8 cellular contexts compared by ENCODE assay signal in the genomic region with DNA sequence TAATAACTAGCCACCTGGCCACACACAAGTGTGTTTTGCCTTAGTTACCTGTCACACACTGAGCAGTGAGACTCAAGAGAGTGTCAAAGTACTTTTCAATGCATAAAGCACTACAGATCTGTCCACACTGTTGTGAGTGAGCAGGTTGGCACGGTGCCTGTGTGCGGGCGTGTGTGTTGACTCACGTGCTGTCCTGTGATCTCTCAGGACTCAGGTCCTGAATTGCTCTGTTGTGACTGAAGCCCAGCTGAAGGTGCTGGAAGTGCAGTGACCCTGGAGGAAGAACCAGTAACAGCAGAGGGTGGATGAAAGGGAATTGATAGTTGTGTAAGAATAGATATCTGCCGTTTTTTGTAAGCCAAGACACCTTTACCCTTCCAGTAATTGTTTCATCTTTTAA. TPM values are rescaled to one million over a fixed set of nuclear protein-coding genes. Genes with fewer than 3 reads are reported as not detected.
A peak's percentile ranks its signal among the peaks of the same experiment; 100 is the strongest.
DNase-seq lines count a peak whose midpoint lies in the region; ATAC-seq and TF ChIP-seq lines count a peak whose summit lies in the region.

No MANE protein-coding gene starts in this region.

- CTCF ChIA-PET in SK-N-SH (lab: Yijun Ruan, JAX): interaction anchor here (1.0 to 1.6 kb wide), 2 partner anchors 48 to 154 kb away, joined by 3 to 4 read pairs; a partner anchor contains a TSS

- no peak overlapping the region for H3K9ac ChIP-seq in SK-N-SH
- no peak overlapping the region for H3K9ac ChIP-seq in Karpas-422 (ENCODE audit: low read length)

- TF ChIP-seq POLR2A in stomach (IDR thresholded peaks at IDR 0.05): no peak

- TF ChIP-seq CTCF in SK-N-SH (IDR thresholded peaks at IDR 0.05) (no peak), left ventricle myocardium inferior (IDR thresholded peaks at IDR 0.05; ENCODE audit: borderline replicate concordance) (peak; percentile 38), stomach (IDR thresholded peaks at IDR 0.05) (peak in 1 of 7 experiments; percentile 11)

- H3K9me3 ChIP-seq in SK-N-SH (no peaks in the 10 kb centered on the region), left ventricle myocardium inferior (replicated peaks) (peaks cover 14% of the 10 kb centered on the region), stomach (peaks cover 0 to 12% (median 6%) of the 10 kb centered on the region in 4 donors), Karpas-422 (ENCODE audit: low read length) (no peaks in the 10 kb centered on the region)

- H3K27me3 ChIP-seq in SK-N-SH (ENCODE audit: insufficient read depth) (no peaks in the 10 kb centered on the region), left ventricle myocardium inferior (ENCODE audit: low read depth) (peaks cover under 1% of the 10 kb centered on the region), stomach (no peaks in the 10 kb centered on the region), Karpas-422 (ENCODE audit: low read length) (no peaks in the 10 kb centered on the region)

- ATAC-seq in GM18909 (IDR thresholded peaks at IDR 0.05; ENCODE audit: poor library complexity, unreplicated experiment): no peak

- peak; percentile 61 for DNase-seq in activated CD8-positive, alpha-beta memory T cell treated with anti-CD3 and anti-CD28 coated beads for 24 hours
- no peak for DNase-seq in activated CD8-positive, alpha-beta memory T cell treated with anti-CD3 and anti-CD28 coated beads, Interleukin-2, amount 50 U/mL, for 48 hours
- DNase-seq in SK-N-SH (peak; percentile 27), left ventricle myocardium inferior (peak; percentile 84), stomach (peak; percentile 92), T-helper 9 cell (no peak), Karpas-422 (no peak)

- H3K4me1 ChIP-seq in SK-N-SH (ENCODE audit: control insufficient read depth in 1 of 2, insufficient read depth in 2 of 2, low read depth in 1 of 2, low read length in 1 of 2) (peaks cover 0 to 5% of the 10 kb centered on the region in 2 experiments; a peak in 1 of 4 replicates), left ventricle myocardium inferior (peaks cover 17% of the 10 kb centered on the region), stomach (peaks cover 0 to 14% (median 11%) of the 10 kb centered on the region in 4 donors), Karpas-422 (ENCODE audit: low read length) (no peaks in the 10 kb centered on the region)

- intact Hi-C loops in left ventricle myocardium inferior (cut with micrococcal nuclease) (no loop called here), stomach (cut with DNase I; ENCODE audit: low total_unique reads) (no loop called here)

- H3K4me2 ChIP-seq in SK-N-SH (peak overlapping the region; percentile 36; the same call in 1 of the 2 replicates), Karpas-422 (ENCODE audit: low read depth, low read length, poor library complexity, severe bottlenecking) (no peak overlapping the region)

- TF ChIP-seq EP300 in SK-N-SH (IDR thresholded peaks at IDR 0.05; ENCODE audit: borderline replicate concordance in 1 of 2, low read depth in 1 of 2, low read length in 1 of 2) (no peak), stomach (IDR thresholded peaks at IDR 0.05) (no peak)

- TF ChIP-seq RAD21 in SK-N-SH (IDR thresholded peaks at IDR 0.05; ENCODE audit: low read length): no peak

- H2AFZ ChIP-seq in SK-N-SH (ENCODE audit: low read depth): no peak overlapping the region
- no peak overlapping the region for H2AFZ ChIP-seq in Karpas-422 (ENCODE audit: low read length)

- 9% methylated on average over 5 of the region's 5 CpGs for WGBS in SK-N-SH (ENCODE audit: low lambda C conversion rate)
- 20 to 32% (median 28%) methylated on average over 5 of the region's 5 CpGs for WGBS in stomach, 5 donors

- POLR2A ChIA-PET in SK-N-SH (lab: Yijun Ruan, JAX): no interaction called here

- H3K79me2 ChIP-seq in SK-N-SH (ENCODE audit: insufficient read depth) (no peaks in the 10 kb centered on the region), Karpas-422 (ENCODE audit: low read length) (no peaks in the 10 kb centered on the region)

- H3K4me3 ChIP-seq in SK-N-SH (ENCODE audit: low read depth in 2 of 2, low read length in 1 of 2) (no peak overlapping the region), left ventricle myocardium inferior (no peak overlapping the region), stomach (no peak overlapping the region), Karpas-422 (ENCODE audit: low read length) (no peak overlapping the region)

- H3K9me2 ChIP-seq in SK-N-SH (no peaks in the 10 kb centered on the region), Karpas-422 (replicated peaks; ENCODE audit: insufficient read depth, low read length) (no peaks in the 10 kb centered on the region)

- no peaks in the 10 kb centered on the region for H3F3A ChIP-seq in SK-N-SH (replicated peaks; ENCODE audit: insufficient read depth)

- no peaks in the 10 kb centered on the region for H4K20me1 ChIP-seq in SK-N-SH (ENCODE audit: insufficient read depth)
- H4K20me1 ChIP-seq in Karpas-422 (ENCODE audit: insufficient read depth, low read depth, low read length): no peaks in the 10 kb centered on the region

- H3K27ac ChIP-seq in SK-N-SH (ENCODE audit: low read depth in 2 of 2, low read length in 1 of 2): no peak overlapping the region
- H3K27ac ChIP-seq in left ventricle myocardium inferior (replicated peaks): peak overlapping the region; percentile 60
- peak overlapping the region in 1 of 5 donors; percentile 46 for H3K27ac ChIP-seq in stomach
- no peak overlapping the region for H3K27ac ChIP-seq in Karpas-422 (ENCODE audit: low read length)

- H3K36me3 ChIP-seq in SK-N-SH (replicated peaks in 1 of 2; ENCODE audit: control insufficient read depth in 1 of 2, insufficient read depth in 2 of 2, low read length in 1 of 2) (no peaks in the 10 kb centered on the region), left ventricle myocardium inferior (no peaks in the 10 kb centered on the region), stomach (no peaks in the 10 kb centered on the region), Karpas-422 (ENCODE audit: insufficient read depth, low read length) (no peaks in the 10 kb centered on the region)

TF ChIP-seq in SK-N-SH, 30 proteins besides CTCF, POLR2A, EP300 and RAD21:
- TF ChIP-seq MXI1 (IDR thresholded peaks at IDR 0.05; ENCODE audit: low read depth, low read length): peak; percentile 37; the same call in 1 of the 2 replicates
- TF ChIP-seq RFX5 (IDR thresholded peaks at IDR 0.05; ENCODE audit: low read length): no peak
- no peak for TF ChIP-seq TAF1 (IDR thresholded peaks at IDR 0.05; ENCODE audit: borderline replicate concordance, low read depth, low read length)

RNA-seq across cellular contexts. Expression of gene SLC16A10, which starts 18.3 kb away (rescaled TPM):
- polyA plus RNA-seq in SK-N-SH (2012; rRNA removed): 0.08 and 0.12 TPM in 2 replicates
- polyA plus RNA-seq in SK-N-SH (2012; cell fraction: cytosol; rRNA removed): 0.09 and 0.21 TPM in 2 replicates
- polyA plus RNA-seq in SK-N-SH (2012; cell fraction: nucleus; rRNA removed): 0.02 and 0.05 TPM in 2 replicates
- 4.5 TPM for total RNA-seq in left ventricle myocardium inferior
- 100 to 1,000 TPM in 1 of 5 donors, 10 to 100 TPM in 3, 1 to 10 TPM in 1; 4.9 to 206 (median 14.6) TPM for total RNA-seq in stomach
- 1 to 10 TPM in 2 of 3 donors, under 1 TPM in 1; 0.46 to 2.2 (median 2.1) TPM for polyA plus RNA-seq in stomach
- 0.37 and 1.6 TPM in 2 replicates for total RNA-seq in Karpas-422 (2014; rRNA removed; shearing (Covaris generic); ENCODE audit: low replicate concordance)

Comparison
In these comparisons a context has a peak if more than half of its experiments do, and no peak if none do; other contexts are left out.
1. DNase-seq: peak in activated CD8-positive, alpha-beta memory T cell treated with anti-CD3 and anti-CD28 coated beads for 24 hours (single experiment), SK-N-SH (single experiment), left ventricle myocardium inferior (single experiment) and stomach (single experiment); none in activated CD8-positive, alpha-beta memory T cell treated with anti-CD3 and anti-CD28 coated beads, Interleukin-2, amount 50 U/mL, for 48 hours (single experiment), T-helper 9 cell (single experiment) and Karpas-422 (single experiment).